ENCODE assay signal across 28 cellular contexts in genomic region chr10:113583561-113583960, GRCh38. TPM values are rescaled to one million over a fixed set of nuclear protein-coding genes. Genes with fewer than 3 reads are reported as not detected.
"Had no signal": no experiment of that assay in that cellular context is flagged by ENCODE, and none has a peak within 500 bp of the region (broad histone marks: within the 10 kb centered on the region; RNA-seq: fewer than 3 reads in every experiment).

No MANE protein-coding gene starts in this region.

- H3K27ac ChIP-seq: heart right ventricle, hepatocyte, lower lobe of right lung, pancreas, prostate gland, right atrium auricular region, right lobe of liver, skin epidermis, stomach, testis, thyroid gland, transverse colon, upper lobe of right lung had no signal

- H3K36me3 ChIP-seq: lower lobe of right lung, prostate gland, thyroid gland, transverse colon, upper lobe of right lung had no signal

- H3K4me3 ChIP-seq: heart right ventricle, hepatocyte, lower lobe of right lung, pancreas, prostate gland, right atrium auricular region, right lobe of liver, skin epidermis, stomach, testis, thyroid gland, transverse colon, upper lobe of right lung had no signal

- H3K27me3 ChIP-seq: heart right ventricle, hepatocyte, pancreas, right atrium auricular region, right lobe of liver, stomach, testis, thyroid gland, upper lobe of right lung had no signal

- H2AFZ ChIP-seq: hepatocyte had no signal

- ATAC-seq: left lobe of liver; lower lobe of right lung; naive thymus-derived CD8-positive, alpha-beta T cell; pancreas; stimulated activated naive B cell treated with anti-CD40 and anti-IgM and Interleukin-4, amounts not matched to agents 10 μg/mL and 1 μg/mL and 100 μg/mL, for 72 hours; stimulated activated naive CD8-positive, alpha-beta T cell treated with anti-CD3 and anti-CD28 coated beads, Interleukin-15, Interleukin-2, amounts not matched to agents 100 U/mL and 50 U/mL, for 24 hours; upper lobe of right lung had no signal

- DNase-seq: heart right ventricle; islet precursor cell; lower lobe of right lung; mammary epithelial cell; mesenchymal stem cell; naive thymus-derived CD8-positive, alpha-beta T cell; nucleus accumbens; pancreas; posterior cingulate gyrus; right lobe of liver; stimulated activated CD4-positive, alpha-beta T cell treated with anti-CD3 and anti-CD28 coated beads, Interleukin-12 subunit alpha, Interleukin-12 subunit beta, amount 100 ng/mL, for 4 hours; stimulated activated CD4-positive, alpha-beta T cell treated with anti-CD3 and anti-CD28 coated beads, Interleukin-15, amount 100 ng/mL, for 24 hours; stimulated activated CD4-positive, alpha-beta T cell treated with anti-CD3 and anti-CD28 coated beads, Interleukin-2, amount 100 ng/mL, for 24 hours; stimulated activated CD4-positive, alpha-beta T cell treated with anti-CD3 and anti-CD28 coated beads, Interleukin-4, amount 100 ng/mL, for 1 hour; stimulated activated naive B cell treated with anti-CD40 and anti-IgM and Interleukin-4, amounts not matched to agents 10 μg/mL and 1 μg/mL and 100 μg/mL, for 72 hours; stimulated activated naive CD8-positive, alpha-beta T cell treated with anti-CD3 and anti-CD28 coated beads, Interleukin-15, Interleukin-2, amounts not matched to agents 100 U/mL and 50 U/mL, for 24 hours; stomach; testis; thyroid gland; transverse colon; upper lobe of right lung had no signal

- H3K4me2 ChIP-seq: hepatocyte had no signal

- H3K9me3 ChIP-seq: heart right ventricle, lower lobe of right lung, pancreas, prostate gland, right atrium auricular region, right lobe of liver, stomach, testis, thyroid gland, transverse colon, upper lobe of right lung had no signal

- H3K4me1 ChIP-seq: heart right ventricle, lower lobe of right lung, pancreas, prostate gland, right atrium auricular region, right lobe of liver, stomach, testis, thyroid gland, transverse colon, upper lobe of right lung had no signal

- H3K79me2 ChIP-seq: hepatocyte had no signal

RNA-seq across cellular contexts. Expression of gene HABP2, which starts 30.7 kb away (rescaled TPM):
- total RNA-seq: heart right ventricle; mammary epithelial cell; naive thymus-derived CD8-positive, alpha-beta T cell; neural crest cell; osteoblast; right atrium auricular region; thyroid gland; transverse colon had no signal
- polyA plus RNA-seq: mammary epithelial cell; naive thymus-derived CD8-positive, alpha-beta T cell had no signal
